In genomic region chr5:171975262-171975876, GRCh38 we compare ENCODE assay signal across 13 cellular contexts. TPM values are rescaled to one million over a fixed set of nuclear protein-coding genes. Genes with fewer than 3 reads are reported as not detected.
DNase-seq lines count a peak whose midpoint lies in the region; ATAC-seq and TF ChIP-seq lines count a peak whose summit lies in the region.
"Had no signal": no experiment of that assay in that cellular context is flagged by ENCODE, and none has a peak within 500 bp of the region (broad histone marks: within the 10 kb centered on the region; RNA-seq: fewer than 3 reads in every experiment).

No MANE protein-coding gene starts in this region.

- peaks cover 33% of the 10 kb centered on the region for H3K4me1 Mint-ChIP-seq in Calu3 (ENCODE audit: low read depth, unreplicated experiment)
- peaks cover 40 to 67% (median 62%) of the 10 kb centered on the region in 4 donors for H3K4me1 Mint-ChIP-seq in naive thymus-derived CD8-positive, alpha-beta T cell

- CTCF ChIA-PET in Calu3 (lab: Charles Lee), result no interaction called here

- H3K36me3 Mint-ChIP-seq in Calu3 (ENCODE audit: insufficient read depth, unreplicated experiment), result peaks cover 4% of the 10 kb centered on the region
- peaks cover 6 to 25% (median 23%) of the 10 kb centered on the region in 3 donors for H3K36me3 Mint-ChIP-seq in naive thymus-derived CD8-positive, alpha-beta T cell

- intact Hi-C loops in Calu3 (cut with micrococcal nuclease; ENCODE audit: unreplicated experiment), result no loop called here

- ATAC-seq in naive thymus-derived CD8-positive, alpha-beta T cell, result peak in 1 of 2 donors; percentile 56
- ATAC-seq in HG03378 (IDR thresholded peaks at IDR 0.05; ENCODE audit: unreplicated experiment), result no peak
- ATAC-seq: left lobe of liver had no signal

- H3K9me3 ChIP-seq in MG63, result peaks cover 21% of the 10 kb centered on the region

- TF ChIP-seq CTCF in Calu3 (IDR thresholded peaks at IDR 0.05; ENCODE audit: unreplicated experiment), result no peak

- POLR2A ChIA-PET in naive thymus-derived CD8-positive, alpha-beta T cell (lab: Charles Lee), result no interaction called here

- H3K27ac Mint-ChIP-seq in Calu3 (ENCODE audit: unreplicated experiment), result peak overlapping the region; percentile 27
- H3K27ac Mint-ChIP-seq in naive thymus-derived CD8-positive, alpha-beta T cell, result peak overlapping the region in 9 of 10 donors; percentile 5 to 88 (median 64)

- no peak overlapping the region for H3K4me3 ChIP-seq in MG63

- DNase-seq in Calu3 (no peak), MG63 (peak; percentile 22), dedifferentiated amniotic fluid mesenchymal stem cell (ENCODE audit: extremely low spot score) (peak; percentile 26), epidermal melanocyte (ENCODE audit: insufficient read length, low spot score) (no peak), NK-92 (lab: John Stamatoyannopoulos, UW; ENCODE audit: unreplicated experiment) (no peak)
- no peak for DNase-seq in naive thymus-derived CD8-positive, alpha-beta T cell
- no peak for DNase-seq in stimulated activated CD4-positive, alpha-beta T cell treated with anti-CD3 and anti-CD28 coated beads, Interleukin-4, amount 100 ng/mL, for 4 hours
- DNase-seq: activated naive CD4-positive, alpha-beta T cell treated with Interleukin-2 at 50 U/mL for 16 hours; DMS79; NCI-H187 treated with DMSO at 0.1 percent for 48 hours; right cardiac atrium had no signal

- H3K4me3 Mint-ChIP-seq in Calu3 (ENCODE audit: low read depth, unreplicated experiment), result no peak overlapping the region
- peak overlapping the region in 5 of 10 donors; percentile 7 to 42 (median 33) for H3K4me3 Mint-ChIP-seq in naive thymus-derived CD8-positive, alpha-beta T cell

- H3K27me3 Mint-ChIP-seq in Calu3 (ENCODE audit: unreplicated experiment), result no peaks in the 10 kb centered on the region
- no peaks in the 10 kb centered on the region for H3K27me3 Mint-ChIP-seq in naive thymus-derived CD8-positive, alpha-beta T cell

- peaks cover 11% of the 10 kb centered on the region; the same call in 1 of the 2 replicates for H3K36me3 ChIP-seq in MG63

- H3K27me3 ChIP-seq in MG63, result no peaks in the 10 kb centered on the region

- peaks cover 7% of the 10 kb centered on the region for H3K9me3 Mint-ChIP-seq in Calu3 (ENCODE audit: low read depth, unreplicated experiment)
- peaks cover 0 to 28% (median 11%) of the 10 kb centered on the region in 9 donors for H3K9me3 Mint-ChIP-seq in naive thymus-derived CD8-positive, alpha-beta T cell

- BruUV-seq in Calu3 (replicated peaks; lab: Mats Ljungman, UMichigan), result no TSS peak

RNA-seq across cellular contexts. Expression of gene FBXW11, which starts 31.1 kb away (rescaled TPM):
- total RNA-seq in Calu3 (2022), result 63.3 and 66.4 TPM in 2 replicates
- total RNA-seq in MG63 (2014; rRNA removed; shearing (Covaris generic); ENCODE audit: low replicate concordance), result 71.1 and 106 TPM in 2 replicates
- total RNA-seq in naive thymus-derived CD8-positive, alpha-beta T cell, result 10 to 100 TPM; 36.9 to 39.5 TPM
- 10 to 100 TPM; 13.5 to 18.3 (median 16.2) TPM for polyA plus RNA-seq in naive thymus-derived CD8-positive, alpha-beta T cell

Comparison
In these comparisons a context has a peak if more than half of its experiments do, and no peak if none do; other contexts are left out.
1. DNase-seq: peak in MG63 (single experiment) and dedifferentiated amniotic fluid mesenchymal stem cell (single experiment); none in Calu3 (single experiment), naive thymus-derived CD8-positive, alpha-beta T cell (0 of 10), epidermal melanocyte (single experiment), NK-92 (single experiment) and stimulated activated CD4-positive, alpha-beta T cell treated with anti-CD3 and anti-CD28 coated beads, Interleukin-4, amount 100 ng/mL, for 4 hours (0 of 2).